ENCODE assay signal across 1 cellular context in the genomic region with DNA sequence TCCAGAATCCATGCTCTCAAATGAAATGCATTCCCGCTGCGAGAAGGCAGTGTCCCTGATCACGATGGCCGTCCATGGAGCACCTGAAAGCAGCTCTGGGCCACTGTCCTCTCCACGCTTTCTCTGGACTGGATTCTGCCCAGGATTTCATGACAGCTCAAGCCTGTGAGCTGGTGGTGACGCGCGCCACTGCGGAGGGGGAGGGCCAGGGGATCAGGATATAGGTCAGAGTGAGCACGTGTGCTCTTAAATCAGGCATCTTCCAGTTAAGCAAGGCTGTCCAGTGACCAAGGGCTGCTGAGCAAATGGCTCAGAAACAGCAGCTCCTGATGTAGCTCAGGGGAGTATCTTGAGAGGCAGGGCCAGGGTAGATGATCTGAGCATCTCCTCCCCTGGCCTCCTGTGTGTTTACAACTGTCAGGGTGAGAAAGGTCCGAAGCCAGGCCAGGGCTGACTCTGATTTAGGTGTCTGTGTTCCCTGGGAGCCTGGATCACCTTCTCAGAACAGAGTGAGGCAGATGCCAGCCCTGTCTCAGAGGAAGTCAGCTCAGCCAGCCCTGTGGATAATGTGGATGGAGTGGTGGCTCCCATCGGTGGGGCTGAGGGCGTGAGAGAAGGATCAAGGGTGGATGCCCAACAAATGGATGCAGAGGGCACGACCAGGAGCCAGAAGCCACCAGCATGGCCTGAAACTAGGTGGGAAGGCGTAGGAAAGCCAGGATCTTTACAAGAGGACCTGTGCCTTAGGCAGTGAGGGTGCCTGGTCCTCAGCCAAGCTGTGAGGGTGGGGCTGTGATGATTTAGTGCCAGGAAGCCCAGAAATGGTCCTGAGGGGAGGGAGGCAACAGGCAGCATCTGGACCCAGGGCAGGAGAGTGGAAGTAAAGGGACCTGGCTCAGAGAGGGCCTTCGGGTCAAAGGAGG.
TF ChIP-seq lines count a peak whose summit lies in the region.

No MANE protein-coding gene starts in this region.

TF ChIP-seq in K562, 482 proteins besides CTCF, POLR2A, EP300 and RAD21 (continued from another document):
- no peak for TF ChIP-seq PCBP1 (IDR thresholded peaks at IDR 0.05; ENCODE audit: low read depth, low read length, poor library complexity, severe bottlenecking)
- TF ChIP-seq RBM15 (IDR thresholded peaks at IDR 0.05; ENCODE audit: insufficient read depth, low read length), result no peak
- TF ChIP-seq GATAD2A (IDR thresholded peaks at IDR 0.05), result no peak
